ENCODE assay signal across 9 cellular contexts in genomic region chr11:88420165-88420781, GRCh38.
A peak's percentile ranks its signal among the peaks of the same experiment; 100 is the strongest.
DNase-seq lines count a peak whose midpoint lies in the region; ATAC-seq and TF ChIP-seq lines count a peak whose summit lies in the region.
"Had no signal": no experiment of that assay in that cellular context is flagged by ENCODE, and none has a peak within 500 bp of the region (broad histone marks: within the 10 kb centered on the region; RNA-seq: fewer than 3 reads in every experiment).

No MANE protein-coding gene starts in this region.

- H3K4me1 ChIP-seq in DND-41 (ENCODE audit: insufficient read depth, low read length) (peaks cover 50% of the 10 kb centered on the region), psoas muscle (no peaks in the 10 kb centered on the region)

- TF ChIP-seq CTCF in DND-41 (IDR thresholded peaks at IDR 0.05; ENCODE audit: borderline replicate concordance, extremely low read depth, low read length, poor library complexity, severe bottlenecking) (no peak), psoas muscle (IDR thresholded peaks at IDR 0.05) (no peak)

- H3K4me2 ChIP-seq in DND-41 (ENCODE audit: insufficient read depth, low read length) = no peak overlapping the region

- ATAC-seq in DND-41 (ENCODE audit: insufficient read depth, low read depth) (no peak), psoas muscle (peak in 3 of 4 donors; percentile 51 to 84 (median 70))

- no peak overlapping the region for H3K9ac ChIP-seq in DND-41 (ENCODE audit: low read depth, low read length)

- peak overlapping the region; percentile 83 for H3K27ac ChIP-seq in DND-41 (ENCODE audit: low read length)
- H3K27ac ChIP-seq in psoas muscle = peak overlapping the region; percentile 43

- H2AFZ ChIP-seq in DND-41 (ENCODE audit: low read depth, low read length) = no peak overlapping the region

- H3K36me3 ChIP-seq in DND-41 (ENCODE audit: insufficient read depth, low read length) (no peaks in the 10 kb centered on the region), psoas muscle (ENCODE audit: insufficient read depth in 1 of 2, low read depth in 1 of 2) (no peaks in the 10 kb centered on the region)

- intact Hi-C loops in psoas muscle (cut with DNase I) = no loop called here

- H3K4me3 ChIP-seq in DND-41 (ENCODE audit: low read depth in 1 of 2, low read length in 2 of 2) (no peak overlapping the region), psoas muscle (no peak overlapping the region)

- WGBS in psoas muscle, 3 donors = 67 to 79% (median 68%) methylated on average over 7 of the region's 7 CpGs

- H3K27me3 ChIP-seq in DND-41 (ENCODE audit: insufficient read depth, low read length, poor library complexity) = no peaks in the 10 kb centered on the region
- H3K27me3 ChIP-seq in psoas muscle (ENCODE audit: insufficient read depth in 3 of 3, low read length in 2 of 3) = no peaks in the 10 kb centered on the region

- no peaks in the 10 kb centered on the region for H4K20me1 ChIP-seq in DND-41 (ENCODE audit: insufficient read depth, low read length)

- no peaks in the 10 kb centered on the region for H3K9me3 ChIP-seq in DND-41 (ENCODE audit: insufficient read depth, low read length, severe bottlenecking)
- H3K9me3 ChIP-seq in psoas muscle = peaks cover 7% of the 10 kb centered on the region

- H3K79me2 ChIP-seq in DND-41 (ENCODE audit: insufficient read depth, low read length) = no peaks in the 10 kb centered on the region

- DNase-seq in DND-41 (no peak), OCI-M1 (lab: John Stamatoyannopoulos, UW) (peak; percentile 73), fibroblast of peridontal ligament (ENCODE audit: extremely low read depth) (peak; percentile 66), psoas muscle (peak in 1 of 2 donors; percentile 30), glomerular visceral epithelial cell (ENCODE audit: extremely low spot score) (no peak), NCI-H524 (lab: John Stamatoyannopoulos, UW) (no peak), DMS79 treated with DMSO at 0.1 percent for 48 hours (lab: John Stamatoyannopoulos, UW) (no peak), HK-2 (ENCODE audit: unreplicated experiment) (no peak)
- DNase-seq: NCI-H1694 treated with DMSO at 0.1 percent for 48 hours had no signal

Comparison
In these comparisons a context has a peak if more than half of its experiments do, and no peak if none do; other contexts are left out.
1. DNase-seq: peak in OCI-M1 (single experiment) and fibroblast of peridontal ligament (single experiment); none in DND-41 (single experiment), glomerular visceral epithelial cell (single experiment), NCI-H524 (0 of 2), DMS79 treated with DMSO at 0.1 percent for 48 hours (single experiment) and HK-2 (single experiment).